In the genomic region with DNA sequence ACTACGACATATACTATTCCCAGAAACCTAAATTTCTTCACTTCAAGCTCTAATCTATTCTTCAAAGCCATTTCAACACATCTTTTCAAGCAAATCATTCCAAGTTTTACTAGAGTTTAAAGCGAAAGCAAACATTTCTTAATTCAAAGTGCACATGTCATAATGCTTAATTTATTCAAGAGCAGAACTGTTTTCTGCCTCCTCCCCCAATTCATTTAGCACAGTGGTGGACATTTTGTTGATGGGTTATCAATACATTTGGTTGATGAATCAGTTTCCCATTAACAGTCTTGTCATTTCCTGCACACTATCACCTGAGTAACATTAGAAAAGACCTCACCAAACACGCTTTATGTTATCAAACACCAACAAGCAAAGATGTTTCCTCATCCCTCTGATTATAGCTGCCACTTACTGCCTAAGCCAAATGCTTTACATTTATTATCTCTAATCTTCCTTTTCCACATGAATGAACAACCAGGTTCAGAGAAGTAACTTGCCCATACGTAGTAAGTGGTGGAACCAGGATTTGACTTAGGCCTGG, we compare ENCODE assay signal across 1 cellular context.
TF ChIP-seq lines count a peak whose summit lies in the region.

No MANE protein-coding gene starts in this region.

TF ChIP-seq in K562, 482 proteins besides CTCF, POLR2A, EP300 and RAD21 (continued from another document and continues in another):
- TF ChIP-seq ARID3A (IDR thresholded peaks at IDR 0.05; ENCODE audit: borderline replicate concordance, low read depth, low read length): peak; percentile 71; the same call in 1 of the 2 replicates
- TF ChIP-seq ADNP (tag; IDR thresholded peaks at IDR 0.05): no peak
- TF ChIP-seq YBX1 (IDR thresholded peaks at IDR 0.05): no peak
- TF ChIP-seq NONO (IDR thresholded peaks at IDR 0.05; ENCODE audit: low read depth in 2 of 2, low read length in 1 of 2): peak in 1 of 2 experiments; percentile 33; a peak in 1 of 4 replicates
- peak; percentile 45; the same call in 1 of the 2 replicates for TF ChIP-seq CXXC5 (CRISPR knock-in tag; IDR thresholded peaks at IDR 0.05)
- peak; percentile 68 for TF ChIP-seq CEBPB (tag; IDR thresholded peaks at IDR 0.05)
- no peak for TF ChIP-seq SRF (CRISPR knock-in tag; IDR thresholded peaks at IDR 0.05)
- TF ChIP-seq ZNF239 (CRISPR knock-in tag; IDR thresholded peaks at IDR 0.05): no peak
- TF ChIP-seq ZZZ3 (IDR thresholded peaks at IDR 0.05): no peak
- TF ChIP-seq, protein P1, sequence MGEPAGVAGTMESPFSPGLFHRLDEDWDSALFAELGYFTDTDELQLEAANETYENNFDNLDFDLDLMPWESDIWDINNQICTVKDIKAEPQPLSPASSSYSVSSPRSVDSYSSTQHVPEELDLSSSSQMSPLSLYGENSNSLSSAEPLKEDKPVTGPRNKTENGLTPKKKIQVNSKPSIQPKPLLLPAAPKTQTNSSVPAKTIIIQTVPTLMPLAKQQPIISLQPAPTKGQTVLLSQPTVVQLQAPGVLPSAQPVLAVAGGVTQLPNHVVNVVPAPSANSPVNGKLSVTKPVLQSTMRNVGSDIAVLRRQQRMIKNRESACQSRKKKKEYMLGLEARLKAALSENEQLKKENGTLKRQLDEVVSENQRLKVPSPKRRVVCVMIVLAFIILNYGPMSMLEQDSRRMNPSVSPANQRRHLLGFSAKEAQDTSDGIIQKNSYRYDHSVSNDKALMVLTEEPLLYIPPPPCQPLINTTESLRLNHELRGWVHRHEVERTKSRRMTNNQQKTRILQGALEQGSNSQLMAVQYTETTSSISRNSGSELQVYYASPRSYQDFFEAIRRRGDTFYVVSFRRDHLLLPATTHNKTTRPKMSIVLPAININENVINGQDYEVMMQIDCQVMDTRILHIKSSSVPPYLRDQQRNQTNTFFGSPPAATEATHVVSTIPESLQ (CRISPR knock-in tag; IDR thresholded peaks at IDR 0.05): no peak
- no peak for TF ChIP-seq NUFIP1 (IDR thresholded peaks at IDR 0.05; ENCODE audit: partially characterized antibody)
- no peak for TF ChIP-seq ZNF449 (CRISPR knock-in tag; IDR thresholded peaks at IDR 0.05)
- no peak for TF ChIP-seq GABPB2 (CRISPR knock-in tag; conservative IDR thresholded peaks at IDR 0.05)
- no peak for TF ChIP-seq KLF13 (tag; IDR thresholded peaks at IDR 0.05; ENCODE audit: borderline replicate concordance, low read depth)
- TF ChIP-seq, protein P2, sequence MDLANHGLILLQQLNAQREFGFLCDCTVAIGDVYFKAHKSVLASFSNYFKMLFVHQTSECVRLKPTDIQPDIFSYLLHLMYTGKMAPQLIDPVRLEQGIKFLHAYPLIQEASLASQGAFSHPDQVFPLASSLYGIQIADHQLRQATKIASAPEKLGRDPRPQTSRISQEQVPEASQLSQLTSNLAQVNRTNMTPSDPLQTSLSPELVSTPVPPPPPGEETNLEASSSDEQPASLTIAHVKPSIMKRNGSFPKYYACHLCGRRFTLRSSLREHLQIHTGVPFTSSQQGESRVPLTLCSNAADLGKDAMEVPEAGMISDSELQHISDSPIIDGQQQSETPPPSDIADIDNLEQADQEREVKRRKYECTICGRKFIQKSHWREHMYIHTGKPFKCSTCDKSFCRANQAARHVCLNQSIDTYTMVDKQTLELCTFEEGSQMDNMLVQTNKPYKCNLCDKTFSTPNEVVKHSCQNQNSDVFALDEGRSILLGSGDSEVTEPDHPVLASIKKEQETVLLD (IDR thresholded peaks at IDR 0.05): 0 out of 2 replicates have a peak, but pooled peaks have one; percentile 61
- peak; percentile 51 for TF ChIP-seq L3MBTL2 (IDR thresholded peaks at IDR 0.05)
- no peak for TF ChIP-seq ZNF57 (CRISPR knock-in tag; IDR thresholded peaks at IDR 0.05)
- no peak for TF ChIP-seq DDX20 (tag; IDR thresholded peaks at IDR 0.05; ENCODE audit: low read depth)
- TF ChIP-seq CBFA2T2 (conservative IDR thresholded peaks at IDR 0.05): peak; percentile 85
- TF ChIP-seq ZNF436 (CRISPR knock-in tag; IDR thresholded peaks at IDR 0.05): no peak
- TF ChIP-seq BRF2 (IDR thresholded peaks at IDR 0.05; ENCODE audit: borderline replicate concordance, insufficient read depth, insufficient read length): no peak
- TF ChIP-seq, protein P3, sequence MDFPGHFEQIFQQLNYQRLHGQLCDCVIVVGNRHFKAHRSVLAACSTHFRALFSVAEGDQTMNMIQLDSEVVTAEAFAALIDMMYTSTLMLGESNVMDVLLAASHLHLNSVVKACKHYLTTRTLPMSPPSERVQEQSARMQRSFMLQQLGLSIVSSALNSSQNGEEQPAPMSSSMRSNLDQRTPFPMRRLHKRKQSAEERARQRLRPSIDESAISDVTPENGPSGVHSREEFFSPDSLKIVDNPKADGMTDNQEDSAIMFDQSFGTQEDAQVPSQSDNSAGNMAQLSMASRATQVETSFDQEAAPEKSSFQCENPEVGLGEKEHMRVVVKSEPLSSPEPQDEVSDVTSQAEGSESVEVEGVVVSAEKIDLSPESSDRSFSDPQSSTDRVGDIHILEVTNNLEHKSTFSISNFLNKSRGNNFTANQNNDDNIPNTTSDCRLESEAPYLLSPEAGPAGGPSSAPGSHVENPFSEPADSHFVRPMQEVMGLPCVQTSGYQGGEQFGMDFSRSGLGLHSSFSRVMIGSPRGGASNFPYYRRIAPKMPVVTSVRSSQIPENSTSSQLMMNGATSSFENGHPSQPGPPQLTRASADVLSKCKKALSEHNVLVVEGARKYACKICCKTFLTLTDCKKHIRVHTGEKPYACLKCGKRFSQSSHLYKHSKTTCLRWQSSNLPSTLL (IDR thresholded peaks at IDR 0.05): no peak
- no peak for TF ChIP-seq ELF2 (CRISPR knock-in tag; IDR thresholded peaks at IDR 0.05)
- no peak for TF ChIP-seq HINFP (tag; conservative IDR thresholded peaks at IDR 0.05; ENCODE audit: low read depth)
- no peak for TF ChIP-seq ZNF589 (CRISPR knock-in tag; IDR thresholded peaks at IDR 0.05; ENCODE audit: low read depth)
- TF ChIP-seq CBFA2T3 (IDR thresholded peaks at IDR 0.05): peak; percentile 94
- TF ChIP-seq, protein P4, sequence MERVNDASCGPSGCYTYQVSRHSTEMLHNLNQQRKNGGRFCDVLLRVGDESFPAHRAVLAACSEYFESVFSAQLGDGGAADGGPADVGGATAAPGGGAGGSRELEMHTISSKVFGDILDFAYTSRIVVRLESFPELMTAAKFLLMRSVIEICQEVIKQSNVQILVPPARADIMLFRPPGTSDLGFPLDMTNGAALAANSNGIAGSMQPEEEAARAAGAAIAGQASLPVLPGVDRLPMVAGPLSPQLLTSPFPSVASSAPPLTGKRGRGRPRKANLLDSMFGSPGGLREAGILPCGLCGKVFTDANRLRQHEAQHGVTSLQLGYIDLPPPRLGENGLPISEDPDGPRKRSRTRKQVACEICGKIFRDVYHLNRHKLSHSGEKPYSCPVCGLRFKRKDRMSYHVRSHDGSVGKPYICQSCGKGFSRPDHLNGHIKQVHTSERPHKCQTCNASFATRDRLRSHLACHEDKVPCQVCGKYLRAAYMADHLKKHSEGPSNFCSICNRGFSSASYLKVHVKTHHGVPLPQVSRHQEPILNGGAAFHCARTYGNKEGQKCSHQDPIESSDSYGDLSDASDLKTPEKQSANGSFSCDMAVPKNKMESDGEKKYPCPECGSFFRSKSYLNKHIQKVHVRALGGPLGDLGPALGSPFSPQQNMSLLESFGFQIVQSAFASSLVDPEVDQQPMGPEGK (CRISPR knock-in tag; IDR thresholded peaks at IDR 0.05; ENCODE audit: borderline replicate concordance): no peak
- no peak for TF ChIP-seq ETV5 (CRISPR knock-in tag; IDR thresholded peaks at IDR 0.05; ENCODE audit: low read depth)
- TF ChIP-seq TCF3 (CRISPR knock-in tag; IDR thresholded peaks at IDR 0.05): peak; percentile 85
- no peak for TF ChIP-seq MEF2D (tag; conservative IDR thresholded peaks at IDR 0.05; ENCODE audit: low read depth)
- no peak for TF ChIP-seq NR2C1 (IDR thresholded peaks at IDR 0.05)
- no peak for TF ChIP-seq NR2C1 (tag; IDR thresholded peaks at IDR 0.05)
- TF ChIP-seq ZNF696 (CRISPR knock-in tag; conservative IDR thresholded peaks at IDR 0.05): no peak
- TF ChIP-seq, protein P5, sequence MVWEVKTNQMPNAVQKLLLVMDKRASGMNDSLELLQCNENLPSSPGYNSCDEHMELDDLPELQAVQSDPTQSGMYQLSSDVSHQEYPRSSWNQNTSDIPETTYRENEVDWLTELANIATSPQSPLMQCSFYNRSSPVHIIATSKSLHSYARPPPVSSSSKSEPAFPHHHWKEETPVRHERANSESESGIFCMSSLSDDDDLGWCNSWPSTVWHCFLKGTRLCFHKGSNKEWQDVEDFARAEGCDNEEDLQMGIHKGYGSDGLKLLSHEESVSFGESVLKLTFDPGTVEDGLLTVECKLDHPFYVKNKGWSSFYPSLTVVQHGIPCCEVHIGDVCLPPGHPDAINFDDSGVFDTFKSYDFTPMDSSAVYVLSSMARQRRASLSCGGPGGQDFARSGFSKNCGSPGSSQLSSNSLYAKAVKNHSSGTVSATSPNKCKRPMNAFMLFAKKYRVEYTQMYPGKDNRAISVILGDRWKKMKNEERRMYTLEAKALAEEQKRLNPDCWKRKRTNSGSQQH (CRISPR knock-in tag; IDR thresholded peaks at IDR 0.05): no peak
- no peak for TF ChIP-seq PREB (CRISPR knock-in tag; IDR thresholded peaks at IDR 0.05)
- no peak for TF ChIP-seq ARID3B (CRISPR knock-in tag; IDR thresholded peaks at IDR 0.05; ENCODE audit: borderline replicate concordance)
- TF ChIP-seq TAF15 (IDR thresholded peaks at IDR 0.05; ENCODE audit: low read depth, low read length): no peak
- no peak for TF ChIP-seq FOXK2 (conservative IDR thresholded peaks at IDR 0.05 in 1 of 2, IDR thresholded peaks at IDR 0.05 in 1 of 2; ENCODE audit: low read depth in 2 of 2)
- TF ChIP-seq ARHGAP35 (IDR thresholded peaks at IDR 0.05; ENCODE audit: partially characterized antibody): no peak
- TF ChIP-seq HNRNPUL1 (IDR thresholded peaks at IDR 0.05; ENCODE audit: low read length): no peak
- TF ChIP-seq PHB (CRISPR knock-in tag; IDR thresholded peaks at IDR 0.05): no peak
- TF ChIP-seq LARP7 (IDR thresholded peaks at IDR 0.05): no peak
- no peak for TF ChIP-seq JUNB (CRISPR knock-in tag; conservative IDR thresholded peaks at IDR 0.05)
- no peak for TF ChIP-seq POLR2AphosphoS2 (IDR thresholded peaks at IDR 0.05; ENCODE audit: low read length)
- TF ChIP-seq NFRKB (IDR thresholded peaks at IDR 0.05; ENCODE audit: low read depth): no peak
- TF ChIP-seq, protein P6, sequence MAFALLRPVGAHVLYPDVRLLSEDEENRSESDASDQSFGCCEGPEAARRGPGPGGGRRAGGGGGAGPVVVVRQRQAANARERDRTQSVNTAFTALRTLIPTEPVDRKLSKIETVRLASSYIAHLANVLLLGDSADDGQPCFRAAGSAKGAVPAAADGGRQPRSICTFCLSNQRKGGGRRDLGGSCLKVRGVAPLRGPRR (CRISPR knock-in tag; IDR thresholded peaks at IDR 0.05): no peak
